ENCODE assay signal across 1 cellular context in the genomic region with DNA sequence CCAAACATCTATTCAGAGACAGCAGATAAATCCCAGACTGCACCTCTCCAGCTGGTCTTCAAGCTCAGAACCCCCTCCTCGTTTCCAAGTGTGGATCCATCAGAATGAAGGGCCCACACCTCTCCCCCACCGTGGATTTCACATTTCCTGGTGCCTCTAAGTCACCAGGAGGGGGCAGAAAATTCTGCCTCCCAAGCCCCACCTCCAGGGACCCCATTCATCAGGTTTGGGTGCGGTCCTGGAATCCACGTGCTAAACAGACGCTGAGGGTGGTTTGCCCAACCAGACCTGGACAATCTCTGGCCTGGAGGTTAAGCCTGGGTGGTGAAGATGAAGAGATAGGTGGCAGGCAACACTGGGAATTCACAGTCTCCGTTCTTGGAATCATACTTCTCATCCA.
TF ChIP-seq lines count a peak whose summit lies in the region.

No MANE protein-coding gene starts in this region.

TF ChIP-seq in IMR-90, 13 proteins besides CTCF, POLR2A, EP300 and RAD21:
- TF ChIP-seq, protein P1, sequence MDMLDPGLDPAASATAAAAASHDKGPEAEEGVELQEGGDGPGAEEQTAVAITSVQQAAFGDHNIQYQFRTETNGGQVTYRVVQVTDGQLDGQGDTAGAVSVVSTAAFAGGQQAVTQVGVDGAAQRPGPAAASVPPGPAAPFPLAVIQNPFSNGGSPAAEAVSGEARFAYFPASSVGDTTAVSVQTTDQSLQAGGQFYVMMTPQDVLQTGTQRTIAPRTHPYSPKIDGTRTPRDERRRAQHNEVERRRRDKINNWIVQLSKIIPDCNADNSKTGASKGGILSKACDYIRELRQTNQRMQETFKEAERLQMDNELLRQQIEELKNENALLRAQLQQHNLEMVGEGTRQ (IDR thresholded peaks at IDR 0.05; ENCODE audit: low read depth, low read length), result no peak
- TF ChIP-seq, protein P2, sequence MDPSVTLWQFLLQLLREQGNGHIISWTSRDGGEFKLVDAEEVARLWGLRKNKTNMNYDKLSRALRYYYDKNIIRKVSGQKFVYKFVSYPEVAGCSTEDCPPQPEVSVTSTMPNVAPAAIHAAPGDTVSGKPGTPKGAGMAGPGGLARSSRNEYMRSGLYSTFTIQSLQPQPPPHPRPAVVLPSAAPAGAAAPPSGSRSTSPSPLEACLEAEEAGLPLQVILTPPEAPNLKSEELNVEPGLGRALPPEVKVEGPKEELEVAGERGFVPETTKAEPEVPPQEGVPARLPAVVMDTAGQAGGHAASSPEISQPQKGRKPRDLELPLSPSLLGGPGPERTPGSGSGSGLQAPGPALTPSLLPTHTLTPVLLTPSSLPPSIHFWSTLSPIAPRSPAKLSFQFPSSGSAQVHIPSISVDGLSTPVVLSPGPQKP (IDR thresholded peaks at IDR 0.05; ENCODE audit: borderline replicate concordance, low read depth, low read length), result no peak
- TF ChIP-seq MAZ (IDR thresholded peaks at IDR 0.05; ENCODE audit: borderline replicate concordance, low read depth, low read length) (no peak), CEBPB (IDR thresholded peaks at IDR 0.05; ENCODE audit: low read depth, low read length) (no peak), RCOR1 (IDR thresholded peaks at IDR 0.05; ENCODE audit: insufficient replicate concordance, low read length) (no peak), SMC3 (IDR thresholded peaks at IDR 0.05; ENCODE audit: low read depth, low read length) (no peak), FOS (IDR thresholded peaks at IDR 0.05; ENCODE audit: low read depth, low read length) (no peak), BHLHE40 (IDR thresholded peaks at IDR 0.05; ENCODE audit: low read depth, low read length) (no peak), MAFK (IDR thresholded peaks at IDR 0.05; ENCODE audit: low read depth, low read length) (no peak), CHD1 (IDR thresholded peaks at IDR 0.05; ENCODE audit: low read depth, low read length) (no peak), MXI1 (IDR thresholded peaks at IDR 0.05; ENCODE audit: borderline replicate concordance, low read depth, low read length) (no peak)
